In genomic region chrX:147916375-147916968, GRCh38 we compare ENCODE assay signal across 1 cellular context.
TF ChIP-seq lines count a peak whose summit lies in the region.

No MANE protein-coding gene starts in this region.

TF ChIP-seq in SK-N-SH, 30 proteins besides CTCF, POLR2A, EP300 and RAD21 (continued from another document):
- TF ChIP-seq PBX3 (IDR thresholded peaks at IDR 0.05) (no peak), RCOR1 (IDR thresholded peaks at IDR 0.05; ENCODE audit: low read length) (no peak), FOXM1 (IDR thresholded peaks at IDR 0.05; ENCODE audit: low read depth) (no peak), SIN3A (IDR thresholded peaks at IDR 0.05; ENCODE audit: borderline replicate concordance, low read depth, low read length) (no peak), USF1 (IDR thresholded peaks at IDR 0.05; ENCODE audit: borderline replicate concordance, low read depth) (no peak), SMC3 (IDR thresholded peaks at IDR 0.05; ENCODE audit: low read depth, low read length) (no peak), RFX5 (IDR thresholded peaks at IDR 0.05; ENCODE audit: low read length) (no peak), TEAD4 (IDR thresholded peaks at IDR 0.05; ENCODE audit: borderline replicate concordance, insufficient read depth) (no peak), JUND (IDR thresholded peaks at IDR 0.05) (no peak), TAF1 (IDR thresholded peaks at IDR 0.05; ENCODE audit: borderline replicate concordance, low read depth, low read length) (no peak)
- TF ChIP-seq, protein P1, sequence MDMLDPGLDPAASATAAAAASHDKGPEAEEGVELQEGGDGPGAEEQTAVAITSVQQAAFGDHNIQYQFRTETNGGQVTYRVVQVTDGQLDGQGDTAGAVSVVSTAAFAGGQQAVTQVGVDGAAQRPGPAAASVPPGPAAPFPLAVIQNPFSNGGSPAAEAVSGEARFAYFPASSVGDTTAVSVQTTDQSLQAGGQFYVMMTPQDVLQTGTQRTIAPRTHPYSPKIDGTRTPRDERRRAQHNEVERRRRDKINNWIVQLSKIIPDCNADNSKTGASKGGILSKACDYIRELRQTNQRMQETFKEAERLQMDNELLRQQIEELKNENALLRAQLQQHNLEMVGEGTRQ (IDR thresholded peaks at IDR 0.05; ENCODE audit: borderline replicate concordance, low read depth, low read length) = no peak
